Comparison of ENCODE assay signal across 1 cellular context in genomic region chr5:141514330-141515111, GRCh38.
A peak's percentile ranks its signal among the peaks of the same experiment; 100 is the strongest.
TF ChIP-seq lines count a peak whose summit lies in the region.

No MANE protein-coding gene starts in this region.

TF ChIP-seq in HEK293, 187 proteins besides CTCF, POLR2A, EP300 and RAD21 (continued from another document):
- TF ChIP-seq, protein P1, sequence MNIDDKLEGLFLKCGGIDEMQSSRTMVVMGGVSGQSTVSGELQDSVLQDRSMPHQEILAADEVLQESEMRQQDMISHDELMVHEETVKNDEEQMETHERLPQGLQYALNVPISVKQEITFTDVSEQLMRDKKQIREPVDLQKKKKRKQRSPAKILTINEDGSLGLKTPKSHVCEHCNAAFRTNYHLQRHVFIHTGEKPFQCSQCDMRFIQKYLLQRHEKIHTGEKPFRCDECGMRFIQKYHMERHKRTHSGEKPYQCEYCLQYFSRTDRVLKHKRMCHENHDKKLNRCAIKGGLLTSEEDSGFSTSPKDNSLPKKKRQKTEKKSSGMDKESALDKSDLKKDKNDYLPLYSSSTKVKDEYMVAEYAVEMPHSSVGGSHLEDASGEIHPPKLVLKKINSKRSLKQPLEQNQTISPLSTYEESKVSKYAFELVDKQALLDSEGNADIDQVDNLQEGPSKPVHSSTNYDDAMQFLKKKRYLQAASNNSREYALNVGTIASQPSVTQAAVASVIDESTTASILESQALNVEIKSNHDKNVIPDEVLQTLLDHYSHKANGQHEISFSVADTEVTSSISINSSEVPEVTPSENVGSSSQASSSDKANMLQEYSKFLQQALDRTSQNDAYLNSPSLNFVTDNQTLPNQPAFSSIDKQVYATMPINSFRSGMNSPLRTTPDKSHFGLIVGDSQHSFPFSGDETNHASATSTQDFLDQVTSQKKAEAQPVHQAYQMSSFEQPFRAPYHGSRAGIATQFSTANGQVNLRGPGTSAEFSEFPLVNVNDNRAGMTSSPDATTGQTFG (tag by site-specific recombination; IDR thresholded peaks at IDR 0.05; ENCODE audit: borderline replicate concordance): no peak
- TF ChIP-seq ZNF645 (tag by site-specific recombination; IDR thresholded peaks at IDR 0.05) (no peak), ZNF791 (tag by site-specific recombination; IDR thresholded peaks at IDR 0.05) (no peak), YY2 (tag by site-specific recombination; IDR thresholded peaks at IDR 0.05) (no peak), ZNF837 (tag by site-specific recombination; IDR thresholded peaks at IDR 0.05) (no peak), ZNF585B (tag by site-specific recombination; IDR thresholded peaks at IDR 0.05) (no peak), SETDB1 (IDR thresholded peaks at IDR 0.05; ENCODE audit: insufficient read length, low read length) (no peak), ZNF629 (tag by site-specific recombination; IDR thresholded peaks at IDR 0.05) (peak; percentile 65), FEZF1 (tag by site-specific recombination; IDR thresholded peaks at IDR 0.05) (peak; percentile 48; the same call in 1 of the 2 replicates), ZNF571 (tag by site-specific recombination; IDR thresholded peaks at IDR 0.05) (no peak), ZNF157 (tag by site-specific recombination; IDR thresholded peaks at IDR 0.05) (no peak), ZNF621 (tag by site-specific recombination; IDR thresholded peaks at IDR 0.05) (no peak), ZNF324 (tag by site-specific recombination; IDR thresholded peaks at IDR 0.05) (no peak), ZNF76 (tag by site-specific recombination; IDR thresholded peaks at IDR 0.05; ENCODE audit: borderline replicate concordance, low read depth) (no peak), KLF16 (tag by site-specific recombination; IDR thresholded peaks at IDR 0.05) (no peak), ZNF596 (tag by site-specific recombination; IDR thresholded peaks at IDR 0.05) (no peak), ZNF433 (tag by site-specific recombination; IDR thresholded peaks at IDR 0.05; ENCODE audit: low read depth) (no peak), ZBTB20 (tag by site-specific recombination; IDR thresholded peaks at IDR 0.05) (no peak), ZNF132 (tag by site-specific recombination; IDR thresholded peaks at IDR 0.05; ENCODE audit: borderline replicate concordance) (no peak), ZNF37A (tag by site-specific recombination; IDR thresholded peaks at IDR 0.05) (no peak), INSM2 (tag by site-specific recombination; IDR thresholded peaks at IDR 0.05) (peak; percentile 24; the same call in 1 of the 2 replicates), ZNF558 (tag by site-specific recombination; IDR thresholded peaks at IDR 0.05) (no peak), ZNF239 (tag by site-specific recombination; IDR thresholded peaks at IDR 0.05) (no peak), ZNF501 (tag by site-specific recombination; IDR thresholded peaks at IDR 0.05) (no peak), ZNF350 (tag by site-specific recombination; IDR thresholded peaks at IDR 0.05) (no peak), ZNF626 (tag by site-specific recombination; IDR thresholded peaks at IDR 0.05) (no peak), ZFP41 (tag by site-specific recombination; IDR thresholded peaks at IDR 0.05; ENCODE audit: borderline replicate concordance) (no peak), ZNF24 (tag by site-specific recombination; IDR thresholded peaks at IDR 0.05) (no peak), ZNF362 (tag by site-specific recombination; IDR thresholded peaks at IDR 0.05) (0 out of 2 replicates have a peak, but pooled peaks have one; percentile 13), GLI2 (tag by site-specific recombination; IDR thresholded peaks at IDR 0.05; ENCODE audit: borderline replicate concordance, low read depth) (no peak), SP7 (tag by site-specific recombination; IDR thresholded peaks at IDR 0.05) (peak; percentile 53; the same call in 1 of the 2 replicates)
- TF ChIP-seq, protein P2, sequence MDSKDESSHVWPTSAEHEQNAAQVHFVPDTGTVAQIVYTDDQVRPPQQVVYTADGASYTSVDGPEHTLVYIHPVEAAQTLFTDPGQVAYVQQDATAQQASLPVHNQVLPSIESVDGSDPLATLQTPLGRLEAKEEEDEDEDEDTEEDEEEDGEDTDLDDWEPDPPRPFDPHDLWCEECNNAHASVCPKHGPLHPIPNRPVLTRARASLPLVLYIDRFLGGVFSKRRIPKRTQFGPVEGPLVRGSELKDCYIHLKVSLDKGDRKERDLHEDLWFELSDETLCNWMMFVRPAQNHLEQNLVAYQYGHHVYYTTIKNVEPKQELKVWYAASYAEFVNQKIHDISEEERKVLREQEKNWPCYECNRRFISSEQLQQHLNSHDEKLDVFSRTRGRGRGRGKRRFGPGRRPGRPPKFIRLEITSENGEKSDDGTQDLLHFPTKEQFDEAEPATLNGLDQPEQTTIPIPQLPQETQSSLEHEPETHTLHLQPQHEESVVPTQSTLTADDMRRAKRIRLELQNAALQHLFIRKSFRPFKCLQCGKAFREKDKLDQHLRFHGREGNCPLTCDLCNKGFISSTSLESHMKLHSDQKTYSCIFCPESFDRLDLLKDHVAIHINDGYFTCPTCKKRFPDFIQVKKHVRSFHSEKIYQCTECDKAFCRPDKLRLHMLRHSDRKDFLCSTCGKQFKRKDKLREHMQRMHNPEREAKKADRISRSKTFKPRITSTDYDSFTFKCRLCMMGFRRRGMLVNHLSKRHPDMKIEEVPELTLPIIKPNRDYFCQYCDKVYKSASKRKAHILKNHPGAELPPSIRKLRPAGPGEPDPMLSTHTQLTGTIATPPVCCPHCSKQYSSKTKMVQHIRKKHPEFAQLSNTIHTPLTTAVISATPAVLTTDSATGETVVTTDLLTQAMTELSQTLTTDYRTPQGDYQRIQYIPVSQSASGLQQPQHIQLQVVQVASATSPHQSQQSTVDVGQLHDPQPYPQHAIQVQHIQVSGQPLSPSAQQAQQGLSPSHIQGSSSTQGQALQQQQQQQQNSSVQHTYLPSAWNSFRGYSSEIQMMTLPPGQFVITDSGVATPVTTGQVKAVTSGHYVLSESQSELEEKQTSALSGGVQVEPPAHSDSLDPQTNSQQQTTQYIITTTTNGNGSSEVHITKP (tag by site-specific recombination; IDR thresholded peaks at IDR 0.05): 0 out of 2 replicates have a peak, but pooled peaks have one; percentile 11
- TF ChIP-seq, protein P3, sequence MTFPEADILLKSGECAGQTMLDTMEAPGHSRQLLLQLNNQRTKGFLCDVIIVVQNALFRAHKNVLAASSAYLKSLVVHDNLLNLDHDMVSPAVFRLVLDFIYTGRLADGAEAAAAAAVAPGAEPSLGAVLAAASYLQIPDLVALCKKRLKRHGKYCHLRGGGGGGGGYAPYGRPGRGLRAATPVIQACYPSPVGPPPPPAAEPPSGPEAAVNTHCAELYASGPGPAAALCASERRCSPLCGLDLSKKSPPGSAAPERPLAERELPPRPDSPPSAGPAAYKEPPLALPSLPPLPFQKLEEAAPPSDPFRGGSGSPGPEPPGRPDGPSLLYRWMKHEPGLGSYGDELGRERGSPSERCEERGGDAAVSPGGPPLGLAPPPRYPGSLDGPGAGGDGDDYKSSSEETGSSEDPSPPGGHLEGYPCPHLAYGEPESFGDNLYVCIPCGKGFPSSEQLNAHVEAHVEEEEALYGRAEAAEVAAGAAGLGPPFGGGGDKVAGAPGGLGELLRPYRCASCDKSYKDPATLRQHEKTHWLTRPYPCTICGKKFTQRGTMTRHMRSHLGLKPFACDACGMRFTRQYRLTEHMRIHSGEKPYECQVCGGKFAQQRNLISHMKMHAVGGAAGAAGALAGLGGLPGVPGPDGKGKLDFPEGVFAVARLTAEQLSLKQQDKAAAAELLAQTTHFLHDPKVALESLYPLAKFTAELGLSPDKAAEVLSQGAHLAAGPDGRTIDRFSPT (tag by site-specific recombination; IDR thresholded peaks at IDR 0.05): 0 out of 2 replicates have a peak, but pooled peaks have one; percentile 26
